In genomic region chr1:8381618-8382017, GRCh38 we compare ENCODE assay signal across 1 cellular context.
TF ChIP-seq lines count a peak whose summit lies in the region.

No MANE protein-coding gene starts in this region.

TF ChIP-seq in WTC11, 78 proteins besides CTCF, POLR2A, EP300 and RAD21 (continued from another document):
- TF ChIP-seq ZNF532 (CRISPR knock-in tag; IDR thresholded peaks at IDR 0.05; ENCODE audit: borderline replicate concordance) (no peak), ZNF425 (CRISPR knock-in tag; conservative IDR thresholded peaks at IDR 0.05) (no peak), ERG (CRISPR knock-in tag; IDR thresholded peaks at IDR 0.05) (no peak), NFE2L1 (CRISPR knock-in tag; IDR thresholded peaks at IDR 0.05) (no peak), ZNF263 (CRISPR knock-in tag; IDR thresholded peaks at IDR 0.05; ENCODE audit: low read depth) (no peak), GTF2I (CRISPR knock-in tag; conservative IDR thresholded peaks at IDR 0.05) (no peak), ZNF121 (CRISPR knock-in tag; IDR thresholded peaks at IDR 0.05) (no peak), HMGXB4 (CRISPR knock-in tag; IDR thresholded peaks at IDR 0.05) (no peak), ZNF423 (CRISPR knock-in tag; IDR thresholded peaks at IDR 0.05) (no peak), NFATC4 (CRISPR knock-in tag; IDR thresholded peaks at IDR 0.05) (no peak), MLX (CRISPR knock-in tag; IDR thresholded peaks at IDR 0.05) (no peak)
